In genomic region chr7:100107890-100108289, GRCh38 we compare ENCODE assay signal across 23 cellular contexts. TPM values are rescaled to one million over a fixed set of nuclear protein-coding genes. Genes with fewer than 3 reads are reported as not detected.
A peak's percentile ranks its signal among the peaks of the same experiment; 100 is the strongest.
DNase-seq lines count a peak whose midpoint lies in the region; ATAC-seq, FAIRE-seq and TF ChIP-seq lines count a peak whose summit lies in the region.
"Had no signal": no experiment of that assay in that cellular context is flagged by ENCODE, and none has a peak within 500 bp of the region (broad histone marks: within the 10 kb centered on the region; RNA-seq: fewer than 3 reads in every experiment).

No MANE protein-coding gene starts in this region.

- H3K36me3 Mint-ChIP-seq in activated CD8-positive, alpha-beta memory T cell treated with anti-CD3 and anti-CD28 coated beads, Interleukin-2, amount 10 ng/mL, durations not matched to agents 7 days and 5 days: peaks cover 23% of the 10 kb centered on the region

- no peaks in the 10 kb centered on the region for H3F3A ChIP-seq in OCI-LY1 (ENCODE audit: insufficient read depth, low read length)

- no peak for ATAC-seq in activated CD8-positive, alpha-beta memory T cell treated with anti-CD3 and anti-CD28 coated beads, Interleukin-2, amount 10 ng/mL, durations not matched to agents 7 days and 5 days
- ATAC-seq: HCT116, HepG2 had no signal

- no peak overlapping the region for H3K4me2 ChIP-seq in OCI-LY1 (ENCODE audit: low read length)
- H3K4me2 ChIP-seq: PC-9 had no signal

- peaks cover 6% of the 10 kb centered on the region for H3K4me1 Mint-ChIP-seq in activated CD8-positive, alpha-beta memory T cell treated with anti-CD3 and anti-CD28 coated beads, Interleukin-2, amount 10 ng/mL, durations not matched to agents 7 days and 5 days

- no peaks in the 10 kb centered on the region for H3K9me3 Mint-ChIP-seq in activated CD8-positive, alpha-beta memory T cell treated with anti-CD3 and anti-CD28 coated beads, Interleukin-2, amount 10 ng/mL, durations not matched to agents 7 days and 5 days (ENCODE audit: low read depth)
- H3K9me3 Mint-ChIP-seq: CD4-positive, CD25-positive, alpha-beta regulatory T cell had no signal

- no peak overlapping the region for H3K4me3 ChIP-seq in OCI-LY1 (ENCODE audit: low read depth, low read length, poor library complexity, severe bottlenecking)
- H3K4me3 ChIP-seq in kidney (ENCODE audit: low read length in 2 of 2): no peak overlapping the region
- H3K4me3 ChIP-seq in tibial nerve: no peak overlapping the region
- no peak overlapping the region for H3K4me3 ChIP-seq in HAP-1
- H3K4me3 ChIP-seq: PC-9, SJSA1 had no signal

- in situ Hi-C loops in HAP-1 (cut with MboI; ENCODE audit: low sequenced_read_pairs): no loop called here

- H3K27ac Mint-ChIP-seq in activated CD8-positive, alpha-beta memory T cell treated with anti-CD3 and anti-CD28 coated beads, Interleukin-2, amount 10 ng/mL, durations not matched to agents 7 days and 5 days: peak overlapping the region; percentile 54
- H3K27ac Mint-ChIP-seq: CD4-positive, CD25-positive, alpha-beta regulatory T cell had no signal

- no peak for DNase-seq in activated CD8-positive, alpha-beta memory T cell treated with anti-CD3 and anti-CD28 coated beads, Interleukin-2, amount 10 ng/mL, durations not matched to agents 7 days and 5 days
- no peak for DNase-seq in activated CD8-positive, alpha-beta memory T cell treated with anti-CD3 and anti-CD28 coated beads, Interleukin-2, amount 50 U/mL, for 4 hours
- DNase-seq in kidney (peak; percentile 54), tibial nerve (ENCODE audit: low spot score in 2 of 2) (no peak), UCSD-AML1 (lab: John Stamatoyannopoulos, UW; ENCODE audit: unreplicated experiment) (no peak), HAP-1 (ENCODE audit: low spot score in 2 of 2) (no peak)
- DNase-seq: 8988T; ACHN; CD4-positive, CD25-positive, alpha-beta regulatory T cell; Kasumi-1; NCI-H1092 treated with DMSO at 0.1 percent for 48 hours; NCI-H146; NCI-H2029; NCI-H446; NCI-H524 treated with DMSO at 0.1 percent for 48 hours; NCI-H774; PC-9; Right ventricle myocardium superior had no signal

- H3K36me3 ChIP-seq in OCI-LY1 (ENCODE audit: insufficient read depth, low read length): peaks cover 75% of the 10 kb centered on the region
- peaks cover 7 to 20% of the 10 kb centered on the region in 2 donors for H3K36me3 ChIP-seq in kidney (ENCODE audit: control insufficient read depth in 1 of 2, insufficient read depth in 2 of 2, low read length in 2 of 2)
- H3K36me3 ChIP-seq in tibial nerve: peaks cover 0 to 99% (median 26%) of the 10 kb centered on the region in 3 donors
- H3K36me3 ChIP-seq in HAP-1 (replicated peaks): peaks cover 59% of the 10 kb centered on the region

- no peak for TF ChIP-seq EP300 in tibial nerve (IDR thresholded peaks at IDR 0.05)

- TF ChIP-seq CTCF in OCI-LY1 (IDR thresholded peaks at IDR 0.05; ENCODE audit: low read length): no peak
- no peak for TF ChIP-seq CTCF in kidney (IDR thresholded peaks at IDR 0.05; ENCODE audit: borderline replicate concordance, extremely low read depth, insufficient read depth)
- no peak for TF ChIP-seq CTCF in tibial nerve (IDR thresholded peaks at IDR 0.05)

- no peaks in the 10 kb centered on the region for H3K27me3 Mint-ChIP-seq in activated CD8-positive, alpha-beta memory T cell treated with anti-CD3 and anti-CD28 coated beads, Interleukin-2, amount 10 ng/mL, durations not matched to agents 7 days and 5 days
- H3K27me3 Mint-ChIP-seq: CD4-positive, CD25-positive, alpha-beta regulatory T cell had no signal

- no peaks in the 10 kb centered on the region for H3K79me2 ChIP-seq in OCI-LY1 (ENCODE audit: insufficient read depth, low read length)

- H3K9me3 ChIP-seq in OCI-LY1 (ENCODE audit: low read length) (no peaks in the 10 kb centered on the region), kidney (ENCODE audit: control insufficient read depth in 1 of 2, low read length in 2 of 2) (no peaks in the 10 kb centered on the region), tibial nerve (no peaks in the 10 kb centered on the region), HAP-1 (no peaks in the 10 kb centered on the region)
- H3K9me3 ChIP-seq: SJSA1 had no signal

- no peak for FAIRE-seq in kidney (lab: Jason Lieb, UNC)
- FAIRE-seq: D721Med, HepG2 had no signal

- no peaks in the 10 kb centered on the region for H3K27me3 ChIP-seq in OCI-LY1 (ENCODE audit: insufficient read depth, low read length)
- H3K27me3 ChIP-seq in tibial nerve: no peaks in the 10 kb centered on the region
- no peaks in the 10 kb centered on the region for H3K27me3 ChIP-seq in HAP-1 (ENCODE audit: low read depth)
- H3K27me3 ChIP-seq: SJSA1 had no signal

- no peaks in the 10 kb centered on the region for H4K20me1 ChIP-seq in OCI-LY1 (ENCODE audit: insufficient read depth, low read length)

- H3K27ac ChIP-seq in OCI-LY1 (ENCODE audit: low read depth, low read length, poor library complexity, severe bottlenecking): peak overlapping the region; percentile 1
- H3K27ac ChIP-seq in kidney (ENCODE audit: low read depth in 2 of 2, low read length in 2 of 2): no peak overlapping the region
- no peak overlapping the region for H3K27ac ChIP-seq in tibial nerve
- H3K27ac ChIP-seq: PC-9, SJSA1 had no signal

- H3K9me2 ChIP-seq in OCI-LY1 (ENCODE audit: low read depth, low read length): no peaks in the 10 kb centered on the region

- 69 to 77% methylated on average over 11 of the region's 11 CpGs for WGBS in tibial nerve, 2 donors

- intact Hi-C loops in kidney (cut with DNase I): no loop called here

- H3K4me3 Mint-ChIP-seq in activated CD8-positive, alpha-beta memory T cell treated with anti-CD3 and anti-CD28 coated beads, Interleukin-2, amount 10 ng/mL, durations not matched to agents 7 days and 5 days: no peak overlapping the region

- no peak overlapping the region for H2AFZ ChIP-seq in OCI-LY1 (ENCODE audit: low read length)
- H2AFZ ChIP-seq: PC-9 had no signal

- H3K9ac ChIP-seq in OCI-LY1 (ENCODE audit: low read length): no peak overlapping the region
- no peak overlapping the region for H3K9ac ChIP-seq in kidney (ENCODE audit: low read length in 2 of 2)

- CTCF ChIA-PET in activated CD8-positive, alpha-beta memory T cell treated with anti-CD3 and anti-CD28 coated beads, Interleukin-2, amount 10 ng/mL, durations not matched to agents 7 days and 5 days (lab: Charles Lee): no interaction called here

- no peak for TF ChIP-seq POLR2A in tibial nerve (IDR thresholded peaks at IDR 0.05)

- H3K4me1 ChIP-seq in OCI-LY1 (ENCODE audit: insufficient read depth, low read length, severe bottlenecking): peaks cover 9% of the 10 kb centered on the region
- no peaks in the 10 kb centered on the region for H3K4me1 ChIP-seq in kidney (ENCODE audit: control insufficient read depth in 1 of 2, insufficient read depth in 1 of 2, low read depth in 1 of 2, low read length in 2 of 2)
- peaks cover 0 to 3% (median 0%) of the 10 kb centered on the region in 4 donors for H3K4me1 ChIP-seq in tibial nerve
- no peaks in the 10 kb centered on the region for H3K4me1 ChIP-seq in HAP-1

RNA-seq across cellular contexts. Expression of gene AP4M1, which starts 6.4 kb away (rescaled TPM):
- 10 to 100 TPM in 1 of 2 experiments, 1 to 10 TPM in 1; 9.9 to 10.6 TPM for total RNA-seq in activated CD8-positive, alpha-beta memory T cell treated with anti-CD3 and anti-CD28 coated beads, Interleukin-2, amount 10 ng/mL, durations not matched to agents 7 days and 5 days
- total RNA-seq in kidney (22.8 TPM), tibial nerve (10 to 100 TPM; 23.0 to 34.1 (median 25.9) TPM)
- polyA plus RNA-seq in kidney (ENCODE audit: insufficient read depth, low read depth, low replicate concordance): 16.4 TPM

RNA-seq across cellular contexts. Expression of gene MCM7, which starts 6.7 kb away (rescaled TPM):
- 100 to 1,000 TPM; 405 to 409 TPM for total RNA-seq in activated CD8-positive, alpha-beta memory T cell treated with anti-CD3 and anti-CD28 coated beads, Interleukin-2, amount 10 ng/mL, durations not matched to agents 7 days and 5 days
- total RNA-seq in kidney (47.2 TPM), tibial nerve (10 to 100 TPM; 28.9 to 41.0 (median 35.8) TPM)
- 21.0 TPM for polyA plus RNA-seq in kidney (ENCODE audit: insufficient read depth, low read depth, low replicate concordance)

RNA-seq across cellular contexts. Expression of gene TAF6, which starts 11.3 kb away (rescaled TPM):
- total RNA-seq in activated CD8-positive, alpha-beta memory T cell treated with anti-CD3 and anti-CD28 coated beads, Interleukin-2, amount 10 ng/mL, durations not matched to agents 7 days and 5 days: 10 to 100 TPM; 70.4 to 71.4 TPM
- 62.7 TPM for total RNA-seq in kidney
- polyA plus RNA-seq in kidney (ENCODE audit: insufficient read depth, low read depth, low replicate concordance): 41.3 TPM
- total RNA-seq in tibial nerve: 10 to 100 TPM; 46.1 to 56.9 (median 54.2) TPM

RNA-seq across cellular contexts. Expression of gene CNPY4, which starts 11.5 kb away (rescaled TPM):
- 10 to 100 TPM; 27.3 to 28.0 TPM for total RNA-seq in activated CD8-positive, alpha-beta memory T cell treated with anti-CD3 and anti-CD28 coated beads, Interleukin-2, amount 10 ng/mL, durations not matched to agents 7 days and 5 days
- total RNA-seq in kidney (11.6 TPM), tibial nerve (10 to 100 TPM in 3 of 4 donors, 1 to 10 TPM in 1; 7.5 to 15.9 (median 11.5) TPM)
- 22.0 TPM for polyA plus RNA-seq in kidney (ENCODE audit: insufficient read depth, low read depth, low replicate concordance)

RNA-seq across cellular contexts. Expression of gene MBLAC1, which starts 18.9 kb away (rescaled TPM):
- 1 to 10 TPM; 5.6 to 7.5 TPM for total RNA-seq in activated CD8-positive, alpha-beta memory T cell treated with anti-CD3 and anti-CD28 coated beads, Interleukin-2, amount 10 ng/mL, durations not matched to agents 7 days and 5 days
- total RNA-seq in kidney (2.4 TPM), tibial nerve (1 to 10 TPM; 3.9 to 9.2 (median 6.9) TPM)
- polyA plus RNA-seq in kidney (ENCODE audit: insufficient read depth, low read depth, low replicate concordance): 3.7 TPM
